ENCODE assay signal across 1 cellular context in the genomic region with DNA sequence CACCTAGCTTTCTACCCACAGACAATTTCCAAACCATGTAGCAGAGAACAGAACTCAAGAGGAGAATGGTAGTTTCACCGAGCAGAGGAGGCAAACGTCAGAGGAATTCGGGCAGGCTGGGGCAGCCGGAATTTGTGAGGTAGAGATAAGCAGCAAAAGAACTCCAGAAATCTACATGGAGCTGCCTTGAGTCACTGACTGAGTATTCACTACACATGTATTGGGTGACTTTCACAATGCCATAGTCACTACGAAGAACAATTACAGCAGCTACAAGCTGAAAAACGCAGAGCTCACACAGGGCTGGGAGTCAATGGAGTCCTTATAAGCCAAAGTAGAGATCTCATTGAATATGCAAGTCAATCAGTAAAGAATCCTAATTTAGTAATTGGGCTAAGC.
TF ChIP-seq lines count a peak whose summit lies in the region.

No MANE protein-coding gene starts in this region.

TF ChIP-seq in SK-N-SH, 30 proteins besides CTCF, POLR2A, EP300 and RAD21:
- TF ChIP-seq TEAD4 (IDR thresholded peaks at IDR 0.05; ENCODE audit: borderline replicate concordance, insufficient read depth) (peak; percentile 32; the same call in 1 of the 2 replicates), GATA2 (CRISPR knock-in tag; IDR thresholded peaks at IDR 0.05) (no peak), JUND (IDR thresholded peaks at IDR 0.05) (0 out of 2 replicates have a peak, but pooled peaks have one; percentile 13), FOSL2 (IDR thresholded peaks at IDR 0.05; ENCODE audit: borderline replicate concordance, low read depth) (peak; percentile 44; the same call in 1 of the 2 replicates), SIN3A (IDR thresholded peaks at IDR 0.05; ENCODE audit: borderline replicate concordance, low read depth, low read length) (0 out of 2 replicates have a peak, but pooled peaks have one; percentile 25), NFIC (IDR thresholded peaks at IDR 0.05; ENCODE audit: borderline replicate concordance) (0 out of 2 replicates have a peak, but pooled peaks have one; percentile 5), EZH2phosphoT487 (IDR thresholded peaks at IDR 0.05; ENCODE audit: borderline replicate concordance, low read depth) (no peak), MXI1 (IDR thresholded peaks at IDR 0.05; ENCODE audit: low read depth, low read length) (no peak), RFX5 (IDR thresholded peaks at IDR 0.05; ENCODE audit: low read length) (no peak), YY1 (IDR thresholded peaks at IDR 0.05; ENCODE audit: low read depth) (no peak), TCF12 (IDR thresholded peaks at IDR 0.05) (peak; percentile 48; the same call in 1 of the 2 replicates)
- TF ChIP-seq, protein P1, sequence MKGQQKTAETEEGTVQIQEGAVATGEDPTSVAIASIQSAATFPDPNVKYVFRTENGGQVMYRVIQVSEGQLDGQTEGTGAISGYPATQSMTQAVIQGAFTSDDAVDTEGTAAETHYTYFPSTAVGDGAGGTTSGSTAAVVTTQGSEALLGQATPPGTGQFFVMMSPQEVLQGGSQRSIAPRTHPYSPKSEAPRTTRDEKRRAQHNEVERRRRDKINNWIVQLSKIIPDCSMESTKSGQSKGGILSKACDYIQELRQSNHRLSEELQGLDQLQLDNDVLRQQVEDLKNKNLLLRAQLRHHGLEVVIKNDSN (IDR thresholded peaks at IDR 0.05; ENCODE audit: borderline replicate concordance, low read depth) = no peak
- TF ChIP-seq, protein P2, sequence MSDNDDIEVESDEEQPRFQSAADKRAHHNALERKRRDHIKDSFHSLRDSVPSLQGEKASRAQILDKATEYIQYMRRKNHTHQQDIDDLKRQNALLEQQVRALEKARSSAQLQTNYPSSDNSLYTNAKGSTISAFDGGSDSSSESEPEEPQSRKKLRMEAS (IDR thresholded peaks at IDR 0.05; ENCODE audit: low read depth) = peak; percentile 62; the same call in 1 of the 2 replicates
